Comparison of ENCODE assay signal across 8 cellular contexts in the genomic region with DNA sequence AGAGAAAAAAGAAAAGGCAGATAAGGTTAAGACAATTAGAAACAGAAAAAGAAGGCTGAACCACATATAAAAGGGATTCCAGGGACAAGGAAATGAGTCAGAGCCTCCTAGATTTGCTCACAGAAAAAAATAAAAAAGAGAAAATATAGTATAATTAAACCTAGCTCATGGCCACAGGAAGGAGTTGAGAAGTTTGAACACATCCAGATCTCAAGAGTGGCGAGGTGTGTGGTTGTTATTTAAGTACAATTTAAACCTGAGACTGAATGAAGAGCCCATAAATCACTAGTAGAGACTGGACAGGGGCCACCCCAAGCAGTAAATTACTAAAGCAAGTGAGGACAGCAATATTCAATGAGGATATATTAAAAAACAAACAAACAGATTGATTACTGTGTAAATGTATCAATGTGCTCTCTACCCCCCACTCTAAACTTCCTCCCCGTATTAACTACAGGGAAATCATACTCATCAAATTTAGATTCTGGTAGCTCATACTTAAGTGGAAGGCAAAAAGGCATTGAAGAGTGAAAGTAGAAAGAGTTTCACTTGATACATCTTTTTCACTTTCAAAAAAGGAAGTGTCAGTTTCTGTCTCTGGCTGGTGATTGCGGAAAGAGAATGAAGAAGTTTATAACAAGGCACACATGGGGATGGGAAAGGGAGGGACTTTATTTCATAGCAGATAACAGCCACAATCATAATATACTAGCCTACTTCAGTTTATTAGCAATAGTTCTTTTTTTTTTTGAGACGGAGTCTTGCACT. TPM values are rescaled to one million over a fixed set of nuclear protein-coding genes. Genes with fewer than 3 reads are reported as not detected.
DNase-seq lines count a peak whose midpoint lies in the region; ATAC-seq and TF ChIP-seq lines count a peak whose summit lies in the region.

No MANE protein-coding gene starts in this region.

- H3K9me3 Mint-ChIP-seq in activated naive CD8-positive, alpha-beta T cell treated with anti-CD3 and anti-CD28 coated beads, Interleukin-2, amount 50 U/mL, for 24 hours = no peaks in the 10 kb centered on the region
- no peaks in the 10 kb centered on the region for H3K9me3 Mint-ChIP-seq in Caco-2 (ENCODE audit: unreplicated experiment)

- peak overlapping the region; percentile 16 for H3K9ac ChIP-seq in skeletal muscle satellite cell (ENCODE audit: low read depth, low read length)

- no peaks in the 10 kb centered on the region for H3K27me3 Mint-ChIP-seq in activated naive CD8-positive, alpha-beta T cell treated with anti-CD3 and anti-CD28 coated beads, Interleukin-2, amount 50 U/mL, for 24 hours
- no peaks in the 10 kb centered on the region for H3K27me3 Mint-ChIP-seq in Caco-2 (ENCODE audit: insufficient read depth, unreplicated experiment)

- H3K27me3 ChIP-seq in skeletal muscle satellite cell (ENCODE audit: control insufficient read depth, insufficient read depth, low read length) (no peaks in the 10 kb centered on the region), Caco-2 (replicated peaks; ENCODE audit: control insufficient read depth, insufficient read depth, low read length) (no peaks in the 10 kb centered on the region)

- peak; percentile 63 for DNase-seq in GM03348 (ENCODE audit: low spot score)
- DNase-seq in activated naive CD8-positive, alpha-beta T cell treated with anti-CD3 and anti-CD28 coated beads, Interleukin-2, amount 50 U/mL, for 24 hours = no peak
- no peak for DNase-seq in Caco-2
- no peak for DNase-seq in activated gamma-delta T cell (lab: John Stamatoyannopoulos, UW)
- DNase-seq in cerebellum (ENCODE audit: low spot score) = no peak

- no TSS peak for BruUV-seq in Caco-2 (replicated peaks; lab: Mats Ljungman, UMichigan)

- POLR2A ChIA-PET in Caco-2 (lab: Charles Lee) = no interaction called here

- CTCF ChIA-PET in Caco-2 (lab: Charles Lee) = no interaction called here

- peak; percentile 89 for ATAC-seq in GM21390 (IDR thresholded peaks at IDR 0.05; ENCODE audit: unreplicated experiment)
- peak; percentile 93 for ATAC-seq in HG03565 (IDR thresholded peaks at IDR 0.05; ENCODE audit: unreplicated experiment)
- peak; percentile 81 for ATAC-seq in activated naive CD8-positive, alpha-beta T cell treated with anti-CD3 and anti-CD28 coated beads, Interleukin-2, amount 50 U/mL, for 24 hours

- no peak for TF ChIP-seq CTCF in Caco-2 (IDR thresholded peaks at IDR 0.05; ENCODE audit: insufficient read depth in 1 of 2, low read depth in 1 of 2, low read length in 1 of 2, severe bottlenecking in 1 of 2, unreplicated experiment in 1 of 2)

- H3K9me3 ChIP-seq in skeletal muscle satellite cell (replicated peaks; ENCODE audit: low read length) = no peaks in the 10 kb centered on the region
- H3K9me3 ChIP-seq in Caco-2 = no peaks in the 10 kb centered on the region

- H3K36me3 ChIP-seq in skeletal muscle satellite cell (ENCODE audit: insufficient read depth, low read length) = no peaks in the 10 kb centered on the region
- no peaks in the 10 kb centered on the region for H3K36me3 ChIP-seq in Caco-2 (ENCODE audit: control insufficient read depth, insufficient read depth, low read length)

- peak overlapping the region; percentile 49 for H3K4me2 ChIP-seq in skeletal muscle satellite cell (ENCODE audit: low read length)

- H3K36me3 Mint-ChIP-seq in activated naive CD8-positive, alpha-beta T cell treated with anti-CD3 and anti-CD28 coated beads, Interleukin-2, amount 50 U/mL, for 24 hours (ENCODE audit: low read depth) = no peaks in the 10 kb centered on the region
- H3K36me3 Mint-ChIP-seq in Caco-2 (ENCODE audit: insufficient read depth, unreplicated experiment) = no peaks in the 10 kb centered on the region

- peak overlapping the region; percentile 3 for H3K4me3 ChIP-seq in skeletal muscle satellite cell (ENCODE audit: low read length)
- H3K4me3 ChIP-seq in Caco-2 (ENCODE audit: low read depth, low read length) = no peak overlapping the region

- H3K27ac Mint-ChIP-seq in activated naive CD8-positive, alpha-beta T cell treated with anti-CD3 and anti-CD28 coated beads, Interleukin-2, amount 50 U/mL, for 24 hours = peak overlapping the region; percentile 83
- no peak overlapping the region for H3K27ac Mint-ChIP-seq in Caco-2 (ENCODE audit: unreplicated experiment)

- peak overlapping the region; percentile 55 for H3K4me3 Mint-ChIP-seq in activated naive CD8-positive, alpha-beta T cell treated with anti-CD3 and anti-CD28 coated beads, Interleukin-2, amount 50 U/mL, for 24 hours
- no peak overlapping the region for H3K4me3 Mint-ChIP-seq in Caco-2 (ENCODE audit: unreplicated experiment)

- intact Hi-C loops in Caco-2 (cut with micrococcal nuclease; ENCODE audit: unreplicated experiment) = no loop called here

- peaks cover 18% of the 10 kb centered on the region for H3K4me1 Mint-ChIP-seq in activated naive CD8-positive, alpha-beta T cell treated with anti-CD3 and anti-CD28 coated beads, Interleukin-2, amount 50 U/mL, for 24 hours
- no peaks in the 10 kb centered on the region for H3K4me1 Mint-ChIP-seq in Caco-2 (ENCODE audit: low read depth, unreplicated experiment)

- H3K4me1 ChIP-seq in skeletal muscle satellite cell (ENCODE audit: control insufficient read depth, insufficient read depth, low read length) = peaks cover 10% of the 10 kb centered on the region
- H3K4me1 ChIP-seq in Caco-2 = no peaks in the 10 kb centered on the region

RNA-seq across cellular contexts. Expression of a gene that starts 49.3 kb away (rescaled TPM):
- total RNA-seq in skeletal muscle satellite cell (2012; rRNA removed) = 25.8 and 26.6 TPM in 2 replicates
- total RNA-seq in Caco-2 (2022) (45.2 and 45.9 TPM in 2 replicates), cerebellum (78.9 TPM)
